22 cellular contexts compared by ENCODE assay signal in genomic region chr7:74570533-74571156, GRCh38.
DNase-seq lines count a peak whose midpoint lies in the region; FAIRE-seq and TF ChIP-seq lines count a peak whose summit lies in the region.
"Had no signal": no experiment of that assay in that cellular context is flagged by ENCODE, and none has a peak within 500 bp of the region (broad histone marks: within the 10 kb centered on the region; RNA-seq: fewer than 3 reads in every experiment).

No MANE protein-coding gene starts in this region.

- no peaks in the 10 kb centered on the region for H3K9me3 ChIP-seq in endothelial cell of umbilical vein (replicated peaks; ENCODE audit: control insufficient read depth, insufficient read depth, low read length)
- peaks cover 0 to 3% of the 10 kb centered on the region in 2 donors for H3K9me3 ChIP-seq in neuronal stem cell (replicated peaks in 1 of 2; ENCODE audit: control insufficient read depth in 2 of 2, insufficient read depth in 1 of 2, low read depth in 1 of 2, low read length in 2 of 2)
- H3K9me3 ChIP-seq: MG63 had no signal

- no peaks in the 10 kb centered on the region for H3K36me3 Mint-ChIP-seq in activated naive CD4-positive, alpha-beta T cell treated with anti-CD3 and anti-CD28 coated beads, Interleukin-2, amount 50 U/mL, for 24 hours
- no peaks in the 10 kb centered on the region for H3K36me3 Mint-ChIP-seq in activated naive CD4-positive, alpha-beta T cell treated with anti-CD3 and anti-CD28 coated beads for 36 hours (ENCODE audit: low read depth)

- no peak overlapping the region for H3K4me2 ChIP-seq in endothelial cell of umbilical vein (ENCODE audit: insufficient read depth, low read length)
- H3K4me2 ChIP-seq in neuronal stem cell (ENCODE audit: insufficient read depth, low read length, poor library complexity, severe bottlenecking): no peak overlapping the region

- H3K23ac ChIP-seq in neuronal stem cell (ENCODE audit: low read depth, low read length, poor library complexity): no peak overlapping the region

- peak; percentile 12 for FAIRE-seq in endothelial cell of umbilical vein (lab: Jason Lieb, UNC)
- FAIRE-seq: H54, HTR-8/SVneo, RCC 7860 had no signal

- no peaks in the 10 kb centered on the region for H3K9me1 ChIP-seq in endothelial cell of umbilical vein (replicated peaks; ENCODE audit: control insufficient read depth, extremely low read depth, insufficient read depth, low read length)

- H3K27me3 ChIP-seq in endothelial cell of umbilical vein (ENCODE audit: control insufficient read depth in 2 of 2, insufficient read depth in 2 of 2, low read length in 2 of 2) (no peaks in the 10 kb centered on the region), neuronal stem cell (ENCODE audit: control insufficient read depth in 3 of 3, insufficient read depth in 3 of 3, low read depth in 1 of 3, low read length in 3 of 3) (no peaks in the 10 kb centered on the region)
- H3K27me3 ChIP-seq: MG63 had no signal

- no TSS peak for BruUV-seq in endothelial cell of umbilical vein (replicated peaks; lab: Mats Ljungman, UMichigan)

- H3K9ac ChIP-seq in endothelial cell of umbilical vein (replicated peaks; ENCODE audit: extremely low read depth, insufficient read depth, low read length): no peak overlapping the region
- H3K9ac ChIP-seq in neuronal stem cell (ENCODE audit: low read depth, low read length, poor library complexity): no peak overlapping the region

- WGBS in neuronal stem cell (ENCODE audit: extremely low coverage in 2 of 2, insufficient read length in 2 of 2, insufficient replicate concordance in 1 of 2), 2 donors: no CpG with 5 or more reads among the region's 13 CpGs

- dilution Hi-C loops in endothelial cell of umbilical vein (cut with MboI; ENCODE audit: extremely low pct_ligation_motif_present, low sequenced_read_pairs): no loop called here

- TF ChIP-seq CTCF in RWPE1 (conservative IDR thresholded peaks at IDR 0.05; ENCODE audit: low read depth): no peak
- TF ChIP-seq CTCF in endothelial cell of umbilical vein (IDR thresholded peaks at IDR 0.05; ENCODE audit: extremely low read depth in 1 of 2, insufficient read depth in 1 of 2, low read depth in 1 of 2, low read length in 2 of 2): no peak

- H3K4me3 Mint-ChIP-seq in activated naive CD4-positive, alpha-beta T cell treated with anti-CD3 and anti-CD28 coated beads, Interleukin-2, amount 50 U/mL, for 24 hours: no peak overlapping the region
- no peak overlapping the region for H3K4me3 Mint-ChIP-seq in activated naive CD4-positive, alpha-beta T cell treated with anti-CD3 and anti-CD28 coated beads for 36 hours
- H3K4me3 Mint-ChIP-seq: HFFc6 had no signal

- CTCF ChIA-PET in activated naive CD4-positive, alpha-beta T cell treated with anti-CD3 and anti-CD28 coated beads for 36 hours (lab: Charles Lee): interaction anchor here (1.0 kb wide), 1 partner anchor 120 kb away, joined by 3 read pairs; no protein-coding TSS in a partner anchor
- CTCF ChIA-PET in RWPE1 (lab: Yijun Ruan, JAX) (interaction anchor here (0.5 kb wide), 1 partner anchor 495 kb away, joined by 3 read pairs; no protein-coding TSS in a partner anchor), endothelial cell of umbilical vein (lab: Charles Lee) (interaction anchor here (2.3 kb wide), 1 partner anchor 17 kb away, joined by 7 read pairs; no protein-coding TSS in a partner anchor)

- no peaks in the 10 kb centered on the region for H3K4me1 ChIP-seq in endothelial cell of umbilical vein (ENCODE audit: control insufficient read depth, extremely low read depth, insufficient read depth, low read length)
- peaks cover 8 to 13% of the 10 kb centered on the region in 2 donors for H3K4me1 ChIP-seq in neuronal stem cell (ENCODE audit: control insufficient read depth in 2 of 2, insufficient read depth in 1 of 2, low read depth in 1 of 2, low read length in 2 of 2)

- H3K18ac ChIP-seq in neuronal stem cell (ENCODE audit: low read length): no peak overlapping the region

- H2BK5ac ChIP-seq in neuronal stem cell (ENCODE audit: low read length): no peak overlapping the region

- peak overlapping the region; percentile 30 for H3K27ac Mint-ChIP-seq in activated naive CD4-positive, alpha-beta T cell treated with anti-CD3 and anti-CD28 coated beads, Interleukin-2, amount 50 U/mL, for 24 hours
- no peak overlapping the region for H3K27ac Mint-ChIP-seq in activated naive CD4-positive, alpha-beta T cell treated with anti-CD3 and anti-CD28 coated beads for 36 hours
- H3K27ac Mint-ChIP-seq: HFFc6 had no signal

- H3K27me3 Mint-ChIP-seq in activated naive CD4-positive, alpha-beta T cell treated with anti-CD3 and anti-CD28 coated beads, Interleukin-2, amount 50 U/mL, for 24 hours: no peaks in the 10 kb centered on the region
- H3K27me3 Mint-ChIP-seq in activated naive CD4-positive, alpha-beta T cell treated with anti-CD3 and anti-CD28 coated beads for 36 hours (ENCODE audit: low read depth): no peaks in the 10 kb centered on the region

- H3K4me3 ChIP-seq in endothelial cell of umbilical vein (replicated peaks in 1 of 3; ENCODE audit: insufficient read depth in 1 of 3, low read depth in 1 of 3, low read length in 3 of 3) (no peak overlapping the region), neuronal stem cell (ENCODE audit: low read length in 2 of 2) (no peak overlapping the region)
- H3K4me3 ChIP-seq: MG63 had no signal

- TF ChIP-seq POLR2A in endothelial cell of umbilical vein (IDR thresholded peaks at IDR 0.05; ENCODE audit: low read depth, low read length): no peak

- no peaks in the 10 kb centered on the region for H4K20me1 ChIP-seq in endothelial cell of umbilical vein (replicated peaks; ENCODE audit: control insufficient read depth, extremely low read depth, insufficient read depth, low read length)

- H3K14ac ChIP-seq in neuronal stem cell (ENCODE audit: low read length): no peak overlapping the region

- H3K9me3 Mint-ChIP-seq in activated naive CD4-positive, alpha-beta T cell treated with anti-CD3 and anti-CD28 coated beads, Interleukin-2, amount 50 U/mL, for 24 hours: no peaks in the 10 kb centered on the region
- no peaks in the 10 kb centered on the region for H3K9me3 Mint-ChIP-seq in activated naive CD4-positive, alpha-beta T cell treated with anti-CD3 and anti-CD28 coated beads for 36 hours
- H3K9me3 Mint-ChIP-seq: HFFc6 had no signal

- H3K79me2 ChIP-seq in endothelial cell of umbilical vein (ENCODE audit: control insufficient read depth, insufficient read depth, low read length): no peaks in the 10 kb centered on the region

- POLR2A ChIA-PET in RWPE1 (lab: Yijun Ruan, JAX; ENCODE audit: low non-redundant PET) (interaction anchor here (0.6 kb wide), 1 partner anchor 39 kb away, joined by 12 read pairs; no protein-coding TSS in a partner anchor), endothelial cell of umbilical vein (lab: Charles Lee) (no interaction called here)

- no peak overlapping the region for H4K8ac ChIP-seq in neuronal stem cell (ENCODE audit: low read depth, low read length)

- intact Hi-C loops in activated naive CD4-positive, alpha-beta T cell treated with anti-CD3 and anti-CD28 coated beads for 36 hours (cut with micrococcal nuclease): no loop called here
- intact Hi-C loops in endothelial cell of umbilical vein (cut with micrococcal nuclease): no loop called here

- no peak overlapping the region for H2AK5ac ChIP-seq in neuronal stem cell (ENCODE audit: low read depth, low read length)

- H3K4me1 Mint-ChIP-seq in activated naive CD4-positive, alpha-beta T cell treated with anti-CD3 and anti-CD28 coated beads, Interleukin-2, amount 50 U/mL, for 24 hours: peaks cover 5% of the 10 kb centered on the region
- H3K4me1 Mint-ChIP-seq in activated naive CD4-positive, alpha-beta T cell treated with anti-CD3 and anti-CD28 coated beads for 36 hours (ENCODE audit: low read depth): peaks cover 5% of the 10 kb centered on the region

- no peaks in the 10 kb centered on the region for H3K79me1 ChIP-seq in neuronal stem cell (ENCODE audit: low read depth, low read length)

- H3K27ac ChIP-seq in RWPE1 (peak overlapping the region; percentile 93), endothelial cell of umbilical vein (ENCODE audit: insufficient read depth, low read depth, low read length) (no peak overlapping the region), neuronal stem cell (replicated peaks; ENCODE audit: low read length) (no peak overlapping the region)

- no peak overlapping the region for H2BK120ac ChIP-seq in neuronal stem cell (ENCODE audit: low read depth, low read length)

- H4K91ac ChIP-seq in neuronal stem cell (ENCODE audit: low read depth, low read length, poor library complexity): no peak overlapping the region

- H3K36me3 ChIP-seq in endothelial cell of umbilical vein (ENCODE audit: control insufficient read depth in 2 of 2, extremely low read depth in 1 of 2, insufficient read depth in 2 of 2, low read length in 2 of 2) (no peaks in the 10 kb centered on the region), neuronal stem cell (replicated peaks in 1 of 2; ENCODE audit: control insufficient read depth in 2 of 2, insufficient read depth in 2 of 2, low read length in 2 of 2) (peaks cover 11 to 19% of the 10 kb centered on the region in 2 donors)
- H3K36me3 ChIP-seq: MG63 had no signal

- H2BK15ac ChIP-seq in neuronal stem cell (ENCODE audit: low read length): no peak overlapping the region

- no peak for DNase-seq in activated naive CD4-positive, alpha-beta T cell treated with anti-CD3 and anti-CD28 coated beads for 36 hours
- no peak for DNase-seq in RWPE1 (ENCODE audit: low spot score)
- DNase-seq in endothelial cell of umbilical vein (ENCODE audit: low read depth, low spot score): no peak
- DNase-seq in neuronal stem cell (ENCODE audit: low spot score): no peak
- DNase-seq in KG1 (lab: John Stamatoyannopoulos, UW): no peak
- DNase-seq in HCEC 1CT: no peak
- DNase-seq: DMS153, DND-41, HFFc6, KBM-7, MG63, NCI-H1105 treated with DMSO at 0.1 percent for 48 hours, NCI-H146, NCI-H1930, NCI-H2107, NCI-H446 treated with DMSO at 0.1 percent for 48 hours, NCI-H69, OCI-M1 had no signal

- H2BK12ac ChIP-seq in neuronal stem cell (ENCODE audit: low read length): no peak overlapping the region

- H3K4ac ChIP-seq in neuronal stem cell (ENCODE audit: low read length): no peak overlapping the region

- H2AFZ ChIP-seq in endothelial cell of umbilical vein (ENCODE audit: low read depth, low read length) (no peak overlapping the region), neuronal stem cell (ENCODE audit: low read length) (no peak overlapping the region)

TF ChIP-seq in endothelial cell of umbilical vein, 7 proteins besides CTCF, POLR2A, EP300 and RAD21 (continues in another document):
- TF ChIP-seq MYC (IDR thresholded peaks at IDR 0.05; ENCODE audit: low read depth, low read length) (no peak), JUN (IDR thresholded peaks at IDR 0.05; ENCODE audit: borderline replicate concordance, insufficient read depth, insufficient read length, low read depth) (no peak), EZH2 (IDR thresholded peaks at IDR 0.05; ENCODE audit: borderline replicate concordance, low read depth, low read length, severe bottlenecking) (no peak), GATA2 (IDR thresholded peaks at IDR 0.05; ENCODE audit: insufficient read depth, insufficient read length, low read depth, low read length) (no peak), POLR2AphosphoS5 (IDR thresholded peaks at IDR 0.05; ENCODE audit: insufficient read depth, low read depth, low read length) (no peak)
